1 cellular context compared by ENCODE assay signal in genomic region chr1:26469558-26469957, GRCh38.
TF ChIP-seq lines count a peak whose summit lies in the region.

No MANE protein-coding gene starts in this region.

TF ChIP-seq in HCT116, 20 proteins besides CTCF, POLR2A, EP300 and RAD21 (continued from another document):
- TF ChIP-seq SP1 (IDR thresholded peaks at IDR 0.05; ENCODE audit: low read depth) = no peak
- no peak for TF ChIP-seq FOSL1 (IDR thresholded peaks at IDR 0.05; ENCODE audit: low read depth)
- no peak for TF ChIP-seq POLR2AphosphoS5 (IDR thresholded peaks at IDR 0.05; ENCODE audit: low read depth, low read length)
- no peak for TF ChIP-seq ZNF274 (IDR thresholded peaks at IDR 0.05; ENCODE audit: low read depth, low read length)
- TF ChIP-seq MAX (IDR thresholded peaks at IDR 0.05) = no peak
